Comparison of ENCODE assay signal across 21 cellular contexts in genomic region chr12:3043406-3043805, GRCh38. TPM values are rescaled to one million over a fixed set of nuclear protein-coding genes. Genes with fewer than 3 reads are reported as not detected.
A peak's percentile ranks its signal among the peaks of the same experiment; 100 is the strongest.
DNase-seq lines count a peak whose midpoint lies in the region; ATAC-seq, FAIRE-seq and TF ChIP-seq lines count a peak whose summit lies in the region.
"Had no signal": no experiment of that assay in that cellular context is flagged by ENCODE, and none has a peak within 500 bp of the region (broad histone marks: within the 10 kb centered on the region; RNA-seq: fewer than 3 reads in every experiment).

No MANE protein-coding gene starts in this region.

- no peak for DNase-seq in HepG2 (ENCODE audit: low spot score)
- no peak for DNase-seq in right lobe of liver
- DNase-seq in WTC11 (ENCODE audit: low spot score), result peak; percentile 6
- no peak for DNase-seq in neural progenitor cell (ENCODE audit: low spot score)
- no peak for DNase-seq in HK-2 (ENCODE audit: unreplicated experiment)
- DNase-seq in hepatocyte (ENCODE audit: low spot score), result no peak
- no peak for DNase-seq in G401 (ENCODE audit: low spot score)
- DNase-seq: AML-193, DMS79 treated with DMSO at 0.1 percent for 48 hours, HCEC 1CT, Kasumi-1, NCI-H1417, NCI-H1694 treated with DMSO at 0.1 percent for 48 hours, NCI-H2081 treated with DMSO at 0.1 percent for 48 hours, NCI-H446 treated with DMSO at 0.1 percent for 48 hours, NCI-H526 treated with DMSO at 0.1 percent for 48 hours, PC-3, SHP77 had no signal

- no TSS peak for BruUV-seq in HepG2 (replicated peaks; lab: Mats Ljungman, UMichigan)

- H4K20me1 ChIP-seq in HepG2 (ENCODE audit: insufficient read depth, low read length), result peaks cover 4% of the 10 kb centered on the region; the same call in 1 of the 2 replicates
- no peaks in the 10 kb centered on the region for H4K20me1 ChIP-seq in neural progenitor cell (ENCODE audit: low read depth)
- H4K20me1 ChIP-seq in hepatocyte (ENCODE audit: insufficient read depth, poor library complexity, severe bottlenecking), result no peaks in the 10 kb centered on the region

- 95% methylated on average over 7 of the region's 7 CpGs for WGBS in HepG2 (ENCODE audit: low lambda C conversion rate)
- 82% methylated on average over 7 of the region's 7 CpGs for WGBS in right lobe of liver (ENCODE audit: insufficient coverage, low coverage, low lambda C conversion rate, missing lambda C conversion rate)
- 93% methylated on average over 7 of the region's 7 CpGs for WGBS in hepatocyte (ENCODE audit: low lambda C conversion rate, missing lambda C conversion rate)

- FAIRE-seq in HepG2 (lab: Jason Lieb, UNC), result no peak
- FAIRE-seq: GM12878 had no signal

- peaks cover 8% of the 10 kb centered on the region for H3F3A ChIP-seq in neural progenitor cell (ENCODE audit: low read depth)

- ATAC-seq in HepG2, result no peak
- ATAC-seq in right lobe of liver, result no peak
- ATAC-seq in WTC11, result no peak
- no peak for ATAC-seq in SK-N-SH treated with all-trans-retinoic acid at 6 μM for 48 hours
- ATAC-seq: PC-3 had no signal

- H3K36me3 ChIP-seq in HepG2 (replicated peaks in 1 of 2; ENCODE audit: control insufficient read depth in 1 of 2, insufficient read depth in 2 of 2, low read length in 2 of 2), result peaks cover 21 to 30% of the 10 kb centered on the region in 2 experiments; a peak in 4 of 5 replicates
- no peaks in the 10 kb centered on the region for H3K36me3 ChIP-seq in right lobe of liver
- H3K36me3 ChIP-seq in neural progenitor cell, result no peaks in the 10 kb centered on the region
- H3K36me3 ChIP-seq in hepatocyte (replicated peaks; ENCODE audit: insufficient read depth, low read depth), result no peaks in the 10 kb centered on the region

- no peak overlapping the region for H2AFZ ChIP-seq in HepG2 (ENCODE audit: low read length)
- H2AFZ ChIP-seq in neural progenitor cell (replicated peaks), result no peak overlapping the region
- no peak overlapping the region for H2AFZ ChIP-seq in hepatocyte

- H3K4me1 ChIP-seq in HepG2 (ENCODE audit: insufficient read depth, low read length) (peaks cover 11% of the 10 kb centered on the region), right lobe of liver (no peaks in the 10 kb centered on the region), neural progenitor cell (peaks cover 7% of the 10 kb centered on the region), hepatocyte (ENCODE audit: insufficient read depth) (no peaks in the 10 kb centered on the region)

- CTCF ChIA-PET in HepG2 (lab: Yijun Ruan, JAX; ENCODE audit: low intra/inter-chr PET ratio, low total read pairs), result no interaction called here
- CTCF ChIA-PET in WTC11 (lab: Charles Lee), result interaction anchor here (1.3 to 2.8 kb wide), 2 partner anchors 9 to 198 kb away, joined by 4 to 35 read pairs; no protein-coding TSS in a partner anchor

- no peak overlapping the region for H3K9ac ChIP-seq in HepG2 (ENCODE audit: insufficient read depth, low read depth, low read length)
- no peak overlapping the region for H3K9ac ChIP-seq in neural progenitor cell

- no peak overlapping the region for H3K4me3 ChIP-seq in HepG2 (replicated peaks in 1 of 3; ENCODE audit: insufficient read depth in 1 of 3, low read depth in 2 of 3, low read length in 3 of 3)
- H3K4me3 ChIP-seq in right lobe of liver, result no peak overlapping the region
- H3K4me3 ChIP-seq in neural progenitor cell, result no peak overlapping the region
- no peak overlapping the region for H3K4me3 ChIP-seq in hepatocyte
- H3K4me3 ChIP-seq: GM12878 had no signal

- TF ChIP-seq POLR2A in HepG2 (IDR thresholded peaks at IDR 0.05; ENCODE audit: insufficient read depth in 1 of 2, low read depth in 2 of 2, low read length in 2 of 2), result no peak
- no peak for TF ChIP-seq POLR2A in right lobe of liver (IDR thresholded peaks at IDR 0.05)

- no peak overlapping the region for H3K4me2 ChIP-seq in HepG2 (ENCODE audit: low read depth, low read length)
- H3K4me2 ChIP-seq in neural progenitor cell, result no peak overlapping the region
- no peak overlapping the region for H3K4me2 ChIP-seq in hepatocyte

- H3K27me3 ChIP-seq in HepG2 (ENCODE audit: control insufficient read depth in 1 of 2, insufficient read depth in 2 of 2, low read length in 2 of 2) (no peaks in the 10 kb centered on the region; a peak in 2 of 5 replicates), right lobe of liver (no peaks in the 10 kb centered on the region), neural progenitor cell (no peaks in the 10 kb centered on the region), hepatocyte (no peaks in the 10 kb centered on the region)

- H3K27ac Mint-ChIP-seq in WTC11 (no peak overlapping the region), neural progenitor cell (no peak overlapping the region)
- H3K27ac Mint-ChIP-seq: CD14-positive monocyte had no signal

- in situ Hi-C loops in HepG2 (cut with HindIII; ENCODE audit: extremely low pct_ligation_motif_present, low pct_unique_long_range_greater_than_20kb) (no loop called here), G401 (cut with HindIII; ENCODE audit: low sequenced_read_pairs) (no loop called here)

- H3K4me3 Mint-ChIP-seq in WTC11 (no peak overlapping the region), neural progenitor cell (peak overlapping the region; percentile 25)
- H3K4me3 Mint-ChIP-seq: CD14-positive monocyte had no signal

- TF ChIP-seq EP300 in HepG2 (IDR thresholded peaks at IDR 0.05; ENCODE audit: low read depth in 2 of 2, low read length in 2 of 2) (no peak), HepG2 (CRISPR knock-in tag; IDR thresholded peaks at IDR 0.05; ENCODE audit: borderline replicate concordance) (no peak)

- TF ChIP-seq CTCF in HepG2 (CRISPR knock-in tag; IDR thresholded peaks at IDR 0.05) (no peak), right lobe of liver (IDR thresholded peaks at IDR 0.05) (no peak), WTC11 (IDR thresholded peaks at IDR 0.05) (no peak), neural progenitor cell (IDR thresholded peaks at IDR 0.05) (no peak), hepatocyte (IDR thresholded peaks at IDR 0.05; ENCODE audit: poor library complexity) (no peak)

- no peak overlapping the region for H3K27ac ChIP-seq in HepG2 (ENCODE audit: extremely low read length, insufficient read depth, low read length)
- H3K27ac ChIP-seq in right lobe of liver, result no peak overlapping the region
- H3K27ac ChIP-seq in neural progenitor cell, result no peak overlapping the region
- H3K27ac ChIP-seq in hepatocyte, result no peak overlapping the region

- TF ChIP-seq RAD21 in HepG2 (CRISPR knock-in tag; IDR thresholded peaks at IDR 0.05), result no peak

- H3K4me1 Mint-ChIP-seq in WTC11 (peaks cover 12% of the 10 kb centered on the region), neural progenitor cell (peaks cover 20% of the 10 kb centered on the region)

- H3K27me3 Mint-ChIP-seq in WTC11 (ENCODE audit: low read depth) (no peaks in the 10 kb centered on the region; the same call in none of the 2 replicates), neural progenitor cell (ENCODE audit: insufficient read depth, low read depth) (peaks cover 10% of the 10 kb centered on the region)

- H3K79me2 ChIP-seq in HepG2 (ENCODE audit: insufficient read depth, low read length), result no peaks in the 10 kb centered on the region
- no peaks in the 10 kb centered on the region for H3K79me2 ChIP-seq in neural progenitor cell (ENCODE audit: low read depth)
- H3K79me2 ChIP-seq in hepatocyte, result no peaks in the 10 kb centered on the region

- intact Hi-C loops in HepG2 (cut with micrococcal nuclease; ENCODE audit: unreplicated experiment), result no loop called here
- intact Hi-C loops in right lobe of liver (cut with DNase I), result no loop called here

- H3K36me3 Mint-ChIP-seq in WTC11 (peaks cover 19% of the 10 kb centered on the region), neural progenitor cell (peaks cover 1% of the 10 kb centered on the region)
- H3K36me3 Mint-ChIP-seq: CD14-positive monocyte had no signal

- no peaks in the 10 kb centered on the region for H3K9me3 ChIP-seq in HepG2 (ENCODE audit: low read length)
- no peaks in the 10 kb centered on the region for H3K9me3 ChIP-seq in right lobe of liver
- H3K9me3 ChIP-seq in neural progenitor cell (ENCODE audit: low read depth), result no peaks in the 10 kb centered on the region
- no peaks in the 10 kb centered on the region for H3K9me3 ChIP-seq in hepatocyte (ENCODE audit: low read depth)

- H3K9me2 ChIP-seq in hepatocyte (replicated peaks; ENCODE audit: insufficient read depth), result no peaks in the 10 kb centered on the region

- POLR2A ChIA-PET in HepG2 (lab: Yijun Ruan, JAX), result interaction anchor here (0.6 kb wide), 1 partner anchor 46 kb away, joined by 3 read pairs; no protein-coding TSS in a partner anchor
- POLR2A ChIA-PET in WTC11 (lab: Charles Lee), result no interaction called here

- H3K9me3 Mint-ChIP-seq in WTC11 (no peaks in the 10 kb centered on the region), neural progenitor cell (no peaks in the 10 kb centered on the region)

TF ChIP-seq in SK-N-SH treated with all-trans-retinoic acid at 6 μM for 48 hours, 23 proteins besides CTCF, POLR2A, EP300 and RAD21 (continues in another document):
- TF ChIP-seq OSR1 (CRISPR knock-in tag; IDR thresholded peaks at IDR 0.05), result no peak

RNA-seq across cellular contexts. Expression of gene TSPAN9, which starts 33.8 kb away (rescaled TPM):
- 11.6 and 18.1 TPM in 2 replicates for total RNA-seq in HepG2 (2016; rRNA removed; fragmentation: Illumina TruSeq; extraction: Trizol)
- total RNA-seq in HepG2 (2016; cell fraction: cytosol; rRNA removed; fragmentation: Illumina TruSeq; extraction: Trizol; ENCODE audit: low read depth), result 2.5 and 3.1 TPM in 2 replicates
- total RNA-seq in HepG2 (2016; cell fraction: insoluble cytoplasmic fraction; rRNA removed; fragmentation: Illumina TruSeq; extraction: Trizol), result 9.6 and 21.5 TPM in 2 replicates
- 4.4 and 4.6 TPM in 2 replicates for total RNA-seq in HepG2 (2016; cell fraction: membrane; rRNA removed; fragmentation: Illumina TruSeq; extraction: Trizol)
- total RNA-seq in HepG2 (2016; cell fraction: nucleus; rRNA removed; fragmentation: Illumina TruSeq; extraction: Trizol), result 16.9 and 19.5 TPM in 2 replicates
- 42.3 and 58.2 TPM in 2 replicates for polyA plus RNA-seq in HepG2 (2011; rRNA removed)
- 38.6 and 41.6 TPM in 2 replicates for polyA plus RNA-seq in HepG2 (2011; cell fraction: cytosol; rRNA removed)
- polyA plus RNA-seq in HepG2 (2011; cell fraction: nucleus; rRNA removed), result 55.3 and 55.7 TPM in 2 replicates
- polyA plus RNA-seq in HepG2 (2012), result 27.2 and 58.7 TPM in 2 replicates
- polyA plus RNA-seq in HepG2 (2016; cell fraction: cytosol; fragmentation: Illumina TruSeq; extraction: Trizol; ENCODE audit: low read depth), result 2.2 and 3.0 TPM in 2 replicates
- polyA plus RNA-seq in HepG2 (2016; cell fraction: insoluble cytoplasmic fraction; fragmentation: Illumina TruSeq; extraction: Trizol; ENCODE audit: low read depth), result 9.6 and 13.8 TPM in 2 replicates
- 4.1 TPM in 2 replicates for polyA plus RNA-seq in HepG2 (2016; cell fraction: membrane; fragmentation: Illumina TruSeq; extraction: Trizol; ENCODE audit: low read depth)
- 31.0 and 34.1 TPM in 2 replicates for polyA plus RNA-seq in HepG2 (2016; cell fraction: nucleus; fragmentation: Illumina TruSeq; extraction: Trizol; ENCODE audit: insufficient read depth, low read depth)
- polyA minus RNA-seq in HepG2 (2011; rRNA and poly(A)+ RNA removed; ENCODE audit: low replicate concordance), result 9.4 and 96.3 TPM in 2 replicates
- polyA minus RNA-seq in HepG2 (2011; cell fraction: cytosol; rRNA and poly(A)+ RNA removed), result 25.1 and 32.3 TPM in 2 replicates
- polyA minus RNA-seq in HepG2 (2011; cell fraction: nucleus; rRNA and poly(A)+ RNA removed), result 27.2 and 29.7 TPM in 2 replicates
- 10 to 100 TPM; 23.7 to 53.2 (median 39.8) TPM for total RNA-seq in right lobe of liver
- total RNA-seq in WTC11 (2021), result 21.8 to 27.6 TPM (median 23.9 TPM) in 3 replicates
- total RNA-seq in neural progenitor cell (ENCODE audit: low replicate concordance), result 7.8 and 26.2 TPM in 2 replicates
- 35.3 and 38.6 TPM in 2 replicates for total RNA-seq in hepatocyte
- polyA plus RNA-seq in hepatocyte, result 16.6 and 19.8 TPM in 2 replicates
- 18.8 and 19.1 TPM in 2 replicates for total RNA-seq in G401 (2014; rRNA removed; shearing (Covaris generic))
